Comparison of ENCODE assay signal across 17 cellular contexts in genomic region chr11:47998345-47998732, GRCh38. TPM values are rescaled to one million over a fixed set of nuclear protein-coding genes. Genes with fewer than 3 reads are reported as not detected.
DNase-seq lines count a peak whose midpoint lies in the region; ATAC-seq and TF ChIP-seq lines count a peak whose summit lies in the region.
"Had no signal": no experiment of that assay in that cellular context is flagged by ENCODE, and none has a peak within 500 bp of the region (broad histone marks: within the 10 kb centered on the region; RNA-seq: fewer than 3 reads in every experiment).

No MANE protein-coding gene starts in this region.

- peaks cover 18 to 87% (median 63%) of the 10 kb centered on the region in 4 donors for H3K4me1 Mint-ChIP-seq in CD4-positive, CD25-positive, alpha-beta regulatory T cell
- H3K4me1 Mint-ChIP-seq in Calu3 (ENCODE audit: low read depth, unreplicated experiment): peaks cover 63% of the 10 kb centered on the region
- H3K4me1 Mint-ChIP-seq in activated T-helper 17 cell treated with anti-CD3 and anti-CD28 coated beads, Interleukin-2, amount 50 U/mL, for 72 hours: peaks cover 36% of the 10 kb centered on the region
- H3K4me1 Mint-ChIP-seq in naive B cell: peaks cover 44 to 72% (median 68%) of the 10 kb centered on the region in 3 donors

- H3K27me3 Mint-ChIP-seq in CD4-positive, CD25-positive, alpha-beta regulatory T cell: no peaks in the 10 kb centered on the region
- H3K27me3 Mint-ChIP-seq in Calu3 (ENCODE audit: unreplicated experiment) (no peaks in the 10 kb centered on the region), naive B cell (no peaks in the 10 kb centered on the region)
- no peaks in the 10 kb centered on the region for H3K27me3 Mint-ChIP-seq in activated T-helper 17 cell treated with anti-CD3 and anti-CD28 coated beads, Interleukin-2, amount 50 U/mL, for 72 hours

- no peak for DNase-seq in CD4-positive, CD25-positive, alpha-beta regulatory T cell
- DNase-seq in Calu3 (no peak), naive B cell (no peak), medulla oblongata (ENCODE audit: extremely low spot score) (no peak), psoas muscle (no peak), GM10248 (ENCODE audit: extremely low spot score) (no peak)
- DNase-seq: effector memory CD4-positive, alpha-beta T cell; EL; left ventricle myocardium inferior; NCI-H146; NCI-H446; retina; SIG-M5 had no signal

- intact Hi-C loops in Calu3 (cut with micrococcal nuclease; ENCODE audit: unreplicated experiment) (no loop called here), psoas muscle (cut with DNase I) (no loop called here)

- no peaks in the 10 kb centered on the region for H3K27me3 ChIP-seq in CD4-positive, CD25-positive, alpha-beta regulatory T cell (ENCODE audit: control insufficient read depth, insufficient read depth, low read length)
- H3K27me3 ChIP-seq in psoas muscle (ENCODE audit: insufficient read depth in 3 of 3, low read length in 2 of 3): no peaks in the 10 kb centered on the region

- no peak for ATAC-seq in CD4-positive, CD25-positive, alpha-beta regulatory T cell (ENCODE audit: low read depth in 2 of 2)
- no peak for ATAC-seq in activated T-helper 17 cell treated with anti-CD3 and anti-CD28 coated beads, Interleukin-2, amount 50 U/mL, for 72 hours (replicated peaks)
- ATAC-seq in naive B cell (ENCODE audit: low read depth in 2 of 2) (no peak), psoas muscle (no peak), HG03280 (IDR thresholded peaks at IDR 0.05; ENCODE audit: unreplicated experiment) (no peak)
- ATAC-seq: activated naive CD4-positive, alpha-beta T cell treated with anti-CD3 and anti-CD28 coated beads, Interleukin-2, amount 50 U/mL, for 72 hours had no signal

- H3K9me3 ChIP-seq in CD4-positive, CD25-positive, alpha-beta regulatory T cell (ENCODE audit: control insufficient read depth in 2 of 2, low read length in 2 of 2): no peaks in the 10 kb centered on the region
- H3K9me3 ChIP-seq in psoas muscle: no peaks in the 10 kb centered on the region
- H3K9me3 ChIP-seq: left ventricle myocardium inferior had no signal

- POLR2A ChIA-PET in GM10248 (lab: Yijun Ruan, JAX): no interaction called here

- BruUV-seq in Calu3 (replicated peaks; lab: Mats Ljungman, UMichigan): no TSS peak

- H3K36me3 Mint-ChIP-seq in CD4-positive, CD25-positive, alpha-beta regulatory T cell: peaks cover 8% of the 10 kb centered on the region
- H3K36me3 Mint-ChIP-seq in Calu3 (ENCODE audit: insufficient read depth, unreplicated experiment): peaks cover 17% of the 10 kb centered on the region
- H3K36me3 Mint-ChIP-seq in activated T-helper 17 cell treated with anti-CD3 and anti-CD28 coated beads, Interleukin-2, amount 50 U/mL, for 72 hours (ENCODE audit: low read depth): peaks cover 16% of the 10 kb centered on the region
- no peaks in the 10 kb centered on the region for H3K36me3 Mint-ChIP-seq in naive B cell

- TF ChIP-seq CTCF in Calu3 (IDR thresholded peaks at IDR 0.05; ENCODE audit: unreplicated experiment): no peak
- no peak for TF ChIP-seq CTCF in psoas muscle (IDR thresholded peaks at IDR 0.05)
- no peak for TF ChIP-seq CTCF in GM10248 (IDR thresholded peaks at IDR 0.05; ENCODE audit: control extremely low read depth, extremely low read depth, low read depth, missing control alignments)

- H3K27ac Mint-ChIP-seq in CD4-positive, CD25-positive, alpha-beta regulatory T cell: peak overlapping the region; percentile 96 to 97 (median 97)
- H3K27ac Mint-ChIP-seq in Calu3 (ENCODE audit: unreplicated experiment) (peak overlapping the region; percentile 62), naive B cell (peak overlapping the region in 4 of 6 donors; percentile 35 to 72 (median 44))
- H3K27ac Mint-ChIP-seq in activated T-helper 17 cell treated with anti-CD3 and anti-CD28 coated beads, Interleukin-2, amount 50 U/mL, for 72 hours: peak overlapping the region; percentile 92

- CTCF ChIA-PET in Calu3 (lab: Charles Lee): interaction anchor here (0.7 to 1.1 kb wide), 2 partner anchors 54 to 62 kb away, joined by 3 to 5 read pairs; no protein-coding TSS in a partner anchor
- CTCF ChIA-PET in GM10248 (lab: Yijun Ruan, JAX): interaction anchor here (0.7 to 1.2 kb wide), 2 partner anchors 111 to 113 kb away, joined by 4 read pairs; no protein-coding TSS in a partner anchor

- H3K4me3 Mint-ChIP-seq in CD4-positive, CD25-positive, alpha-beta regulatory T cell: peak overlapping the region; percentile 5 to 80 (median 74)
- peak overlapping the region; percentile 37 for H3K4me3 Mint-ChIP-seq in Calu3 (ENCODE audit: low read depth, unreplicated experiment)
- no peak overlapping the region for H3K4me3 Mint-ChIP-seq in activated T-helper 17 cell treated with anti-CD3 and anti-CD28 coated beads, Interleukin-2, amount 50 U/mL, for 72 hours
- peak overlapping the region in 1 of 8 donors; percentile 1 for H3K4me3 Mint-ChIP-seq in naive B cell

- peak overlapping the region; percentile 54 for H3K4me3 ChIP-seq in CD4-positive, CD25-positive, alpha-beta regulatory T cell (ENCODE audit: low read depth, low read length)
- no peak overlapping the region for H3K4me3 ChIP-seq in psoas muscle
- H3K4me3 ChIP-seq: left ventricle myocardium inferior had no signal

- H3K27ac ChIP-seq in CD4-positive, CD25-positive, alpha-beta regulatory T cell (ENCODE audit: insufficient read depth, low read length, poor library complexity, severe bottlenecking): peak overlapping the region; percentile 93
- no peak overlapping the region for H3K27ac ChIP-seq in psoas muscle
- H3K27ac ChIP-seq: C4-2B, left ventricle myocardium inferior had no signal

- peaks cover 7% of the 10 kb centered on the region for H3K36me3 ChIP-seq in CD4-positive, CD25-positive, alpha-beta regulatory T cell (ENCODE audit: control insufficient read depth, insufficient read depth, low read length)
- H3K36me3 ChIP-seq in psoas muscle (ENCODE audit: insufficient read depth in 1 of 2, low read depth in 1 of 2): no peaks in the 10 kb centered on the region
- H3K36me3 ChIP-seq: left ventricle myocardium inferior had no signal

- WGBS in psoas muscle, 3 donors: 94 to 95% (median 95%) methylated on average over 5 of the region's 5 CpGs

- no peaks in the 10 kb centered on the region for H3K9me3 Mint-ChIP-seq in CD4-positive, CD25-positive, alpha-beta regulatory T cell
- H3K9me3 Mint-ChIP-seq in Calu3 (ENCODE audit: low read depth, unreplicated experiment) (no peaks in the 10 kb centered on the region), naive B cell (no peaks in the 10 kb centered on the region)
- H3K9me3 Mint-ChIP-seq in activated T-helper 17 cell treated with anti-CD3 and anti-CD28 coated beads, Interleukin-2, amount 50 U/mL, for 72 hours: no peaks in the 10 kb centered on the region
- H3K9me3 Mint-ChIP-seq: activated naive CD4-positive, alpha-beta T cell treated with anti-CD3 and anti-CD28 coated beads, Interleukin-2, amount 50 U/mL, for 72 hours had no signal

- peaks cover 74% of the 10 kb centered on the region for H3K4me1 ChIP-seq in CD4-positive, CD25-positive, alpha-beta regulatory T cell (ENCODE audit: control insufficient read depth, insufficient read depth, low read length, poor library complexity, severe bottlenecking)
- peaks cover 6% of the 10 kb centered on the region for H3K4me1 ChIP-seq in psoas muscle

RNA-seq across cellular contexts. Expression of gene PTPRJ, which starts 18.0 kb away (rescaled TPM):
- 81.8 TPM for total RNA-seq in CD4-positive, CD25-positive, alpha-beta regulatory T cell
- polyA plus RNA-seq in CD4-positive, CD25-positive, alpha-beta regulatory T cell: 10 to 100 TPM; 13.8 to 20.2 (median 16.9) TPM
- 42.9 and 59.4 TPM in 2 replicates for total RNA-seq in Calu3 (2022)
- total RNA-seq in activated T-helper 17 cell treated with anti-CD3 and anti-CD28 coated beads, Interleukin-2, amount 50 U/mL, for 72 hours: 10 to 100 TPM; 36.1 to 52.8 TPM
- polyA plus RNA-seq in naive B cell (ENCODE audit: low read depth in 6 of 6): 10 to 100 TPM in 4 of 6 donors, 1 to 10 TPM in 2; 4.3 to 15.1 (median 11.6) TPM
- 10 to 100 TPM in 1 of 4 donors, 1 to 10 TPM in 3; 2.6 to 12.4 (median 4.7) TPM for total RNA-seq in psoas muscle
- polyA plus RNA-seq in psoas muscle: 1 to 10 TPM in 1 of 3 donors, under 1 TPM in 2; 0.32 to 4.4 (median 0.71) TPM

Comparison
In these comparisons a context has a peak if more than half of its experiments do, and no peak if none do; other contexts are left out.
1. H3K27ac Mint-ChIP-seq: peak in every context shown above with its lines; median percentile 97 in CD4-positive, CD25-positive, alpha-beta regulatory T cell; 92 in activated T-helper 17 cell treated with anti-CD3 and anti-CD28 coated beads, Interleukin-2, amount 50 U/mL, for 72 hours; 62 in Calu3; 44 in naive B cell.